8 cellular contexts compared by ENCODE assay signal in the genomic region with DNA sequence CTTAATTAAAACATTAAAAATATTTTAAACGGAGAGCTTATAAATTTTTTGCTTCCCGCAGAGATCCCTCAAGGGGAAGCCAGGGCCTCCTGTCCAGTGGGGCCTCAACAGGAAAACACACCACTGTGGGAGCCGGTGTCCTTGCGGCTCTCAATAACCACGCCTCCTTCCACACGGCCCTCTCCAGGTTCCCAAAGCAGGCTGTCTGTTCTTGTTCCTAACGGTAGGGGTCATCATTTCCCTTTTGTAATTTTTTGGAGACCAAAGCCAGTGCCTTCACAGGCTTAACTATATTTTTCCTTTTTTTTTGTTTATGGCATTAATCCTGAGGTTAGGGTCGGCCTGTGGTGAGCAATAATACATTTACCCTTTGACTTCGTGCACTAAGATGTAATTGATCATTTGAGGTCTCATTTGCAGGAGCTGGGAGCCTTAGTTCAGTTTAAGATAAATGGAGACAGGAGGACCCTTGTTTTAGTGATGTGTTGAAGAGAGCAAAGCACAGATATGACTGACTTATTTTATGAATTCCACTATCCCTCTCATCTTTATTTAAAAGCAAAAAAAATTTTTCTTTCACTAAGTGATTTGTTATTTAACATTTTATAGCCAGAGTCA.
DNase-seq lines count a peak whose midpoint lies in the region; ATAC-seq and TF ChIP-seq lines count a peak whose summit lies in the region.

No MANE protein-coding gene starts in this region.

- no peak overlapping the region for H3K4me3 ChIP-seq in WERI-Rb-1 (ENCODE audit: low read depth, low read length)
- H3K4me3 ChIP-seq in fibroblast of mammary gland (ENCODE audit: control insufficient read depth, low read depth, low read length): no peak overlapping the region

- H3K27me3 Mint-ChIP-seq in neural crest cell (ENCODE audit: low read depth): peaks cover 90% of the 10 kb centered on the region

- TF ChIP-seq CTCF in C4-2B (conservative IDR thresholded peaks at IDR 0.05) (peak; percentile 85), WERI-Rb-1 (IDR thresholded peaks at IDR 0.05; ENCODE audit: low read depth, low read length) (peak; percentile 66), fibroblast of mammary gland (conservative IDR thresholded peaks at IDR 0.05; ENCODE audit: control insufficient read depth, insufficient read depth, low read depth, low read length) (peak; percentile 80), neural crest cell (conservative IDR thresholded peaks at IDR 0.05) (peak; percentile 86)

- H3K9me3 ChIP-seq in WERI-Rb-1 (ENCODE audit: severe bottlenecking): no peaks in the 10 kb centered on the region

- H3K27me3 ChIP-seq in WERI-Rb-1 (ENCODE audit: insufficient read depth, low read depth, severe bottlenecking): no peaks in the 10 kb centered on the region

- H3K27ac ChIP-seq in C4-2B (no peak overlapping the region), WERI-Rb-1 (no peak overlapping the region)

- peak; percentile 58 for DNase-seq in NCI-H2171 (lab: John Stamatoyannopoulos, UW)
- peak; percentile 66 for DNase-seq in WERI-Rb-1
- DNase-seq in fibroblast of mammary gland (ENCODE audit: low read depth): peak; percentile 72
- DNase-seq in neural crest cell (ENCODE audit: low read depth, low spot score): peak; percentile 51

- ATAC-seq in GM18519 (IDR thresholded peaks at IDR 0.05; ENCODE audit: low FRiP score, unreplicated experiment) (peak; percentile 59), HG03108 (IDR thresholded peaks at IDR 0.05; ENCODE audit: unreplicated experiment) (peak; percentile 75), GM21381 (IDR thresholded peaks at IDR 0.05; ENCODE audit: unreplicated experiment) (no peak)

- H3K4me3 Mint-ChIP-seq in neural crest cell: no peak overlapping the region

- H3K27ac Mint-ChIP-seq in neural crest cell (ENCODE audit: unreplicated experiment): no peak overlapping the region

- H3K4me1 Mint-ChIP-seq in neural crest cell: no peaks in the 10 kb centered on the region

- H3K36me3 Mint-ChIP-seq in neural crest cell (ENCODE audit: low read depth): no peaks in the 10 kb centered on the region

- H3K9me3 Mint-ChIP-seq in neural crest cell: no peaks in the 10 kb centered on the region

- no peaks in the 10 kb centered on the region for H3K36me3 ChIP-seq in WERI-Rb-1
